Comparison of ENCODE assay signal across 2 cellular contexts in the genomic region with DNA sequence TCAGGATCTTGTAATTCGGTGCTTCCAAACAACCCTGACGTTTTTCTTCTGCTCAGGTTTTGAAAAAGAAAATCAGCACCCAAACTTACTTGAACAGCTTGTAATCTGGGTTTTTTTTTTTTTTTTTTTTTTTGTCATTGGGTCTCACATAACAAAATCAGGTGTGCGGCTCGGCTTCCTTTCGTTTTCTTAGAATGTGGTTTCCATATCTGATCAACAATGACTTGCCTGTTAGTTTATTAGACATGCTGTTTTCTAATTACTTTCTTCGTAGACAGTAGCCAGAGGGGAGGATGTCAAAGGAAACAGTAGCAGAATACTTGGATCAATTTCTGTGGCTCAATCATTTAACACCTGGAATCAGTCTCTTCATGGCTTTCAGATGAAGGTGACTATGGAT.
TF ChIP-seq lines count a peak whose summit lies in the region.

No MANE protein-coding gene starts in this region.

TF ChIP-seq in SK-N-SH, 30 proteins besides CTCF, POLR2A, EP300 and RAD21 (continued from another document):
- no peak for TF ChIP-seq TCF12 (IDR thresholded peaks at IDR 0.05)
- no peak for TF ChIP-seq NRF1 (IDR thresholded peaks at IDR 0.05; ENCODE audit: low read depth, low read length)
- TF ChIP-seq EZH2phosphoT487 (IDR thresholded peaks at IDR 0.05; ENCODE audit: borderline replicate concordance, low read depth) = no peak
- no peak for TF ChIP-seq FOSL2 (IDR thresholded peaks at IDR 0.05; ENCODE audit: borderline replicate concordance, low read depth)
- TF ChIP-seq, protein P1, sequence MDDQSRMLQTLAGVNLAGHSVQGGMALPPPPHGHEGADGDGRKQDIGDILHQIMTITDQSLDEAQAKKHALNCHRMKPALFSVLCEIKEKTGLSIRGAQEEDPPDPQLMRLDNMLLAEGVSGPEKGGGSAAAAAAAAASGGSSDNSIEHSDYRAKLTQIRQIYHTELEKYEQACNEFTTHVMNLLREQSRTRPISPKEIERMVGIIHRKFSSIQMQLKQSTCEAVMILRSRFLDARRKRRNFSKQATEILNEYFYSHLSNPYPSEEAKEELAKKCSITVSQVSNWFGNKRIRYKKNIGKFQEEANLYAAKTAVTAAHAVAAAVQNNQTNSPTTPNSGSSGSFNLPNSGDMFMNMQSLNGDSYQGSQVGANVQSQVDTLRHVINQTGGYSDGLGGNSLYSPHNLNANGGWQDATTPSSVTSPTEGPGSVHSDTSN (IDR thresholded peaks at IDR 0.05) = no peak
- no peak for TF ChIP-seq NFIC (IDR thresholded peaks at IDR 0.05; ENCODE audit: borderline replicate concordance)
- TF ChIP-seq RXRA (IDR thresholded peaks at IDR 0.05; ENCODE audit: borderline replicate concordance, low read depth) = no peak
- TF ChIP-seq, protein P2, sequence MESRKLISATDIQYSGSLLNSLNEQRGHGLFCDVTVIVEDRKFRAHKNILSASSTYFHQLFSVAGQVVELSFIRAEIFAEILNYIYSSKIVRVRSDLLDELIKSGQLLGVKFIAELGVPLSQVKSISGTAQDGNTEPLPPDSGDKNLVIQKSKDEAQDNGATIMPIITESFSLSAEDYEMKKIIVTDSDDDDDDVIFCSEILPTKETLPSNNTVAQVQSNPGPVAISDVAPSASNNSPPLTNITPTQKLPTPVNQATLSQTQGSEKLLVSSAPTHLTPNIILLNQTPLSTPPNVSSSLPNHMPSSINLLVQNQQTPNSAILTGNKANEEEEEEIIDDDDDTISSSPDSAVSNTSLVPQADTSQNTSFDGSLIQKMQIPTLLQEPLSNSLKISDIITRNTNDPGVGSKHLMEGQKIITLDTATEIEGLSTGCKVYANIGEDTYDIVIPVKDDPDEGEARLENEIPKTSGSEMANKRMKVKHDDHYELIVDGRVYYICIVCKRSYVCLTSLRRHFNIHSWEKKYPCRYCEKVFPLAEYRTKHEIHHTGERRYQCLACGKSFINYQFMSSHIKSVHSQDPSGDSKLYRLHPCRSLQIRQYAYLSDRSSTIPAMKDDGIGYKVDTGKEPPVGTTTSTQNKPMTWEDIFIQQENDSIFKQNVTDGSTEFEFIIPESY (IDR thresholded peaks at IDR 0.05; ENCODE audit: borderline replicate concordance, low read depth) = no peak
- no peak for TF ChIP-seq FOXJ3 (CRISPR knock-in tag; IDR thresholded peaks at IDR 0.05)
- no peak for TF ChIP-seq TAF1 (IDR thresholded peaks at IDR 0.05; ENCODE audit: borderline replicate concordance, low read depth, low read length)
- no peak for TF ChIP-seq GATA2 (CRISPR knock-in tag; IDR thresholded peaks at IDR 0.05)

TF ChIP-seq in SK-N-SH treated with all-trans-retinoic acid at 6 μM for 48 hours, 23 proteins besides CTCF, POLR2A, EP300 and RAD21 (continued from another document):
- TF ChIP-seq BACH2 (CRISPR knock-in tag; IDR thresholded peaks at IDR 0.05; ENCODE audit: borderline replicate concordance) = no peak
TF ChIP-seq in SK-N-SH treated with all-trans-retinoic acid at 6 μM for 48 hours: peak in this region for 0.
